In genomic region chr14:64387738-64388532, GRCh38 we compare ENCODE assay signal across 8 cellular contexts. TPM values are rescaled to one million over a fixed set of nuclear protein-coding genes. Genes with fewer than 3 reads are reported as not detected.
DNase-seq lines count a peak whose midpoint lies in the region; ATAC-seq, FAIRE-seq and TF ChIP-seq lines count a peak whose summit lies in the region.

Gene MTHFD1 (plus strand): TSS chr14:64388353. CDS start chr14:64388428, 75 bp downstream.

- intact Hi-C loops in natural killer cell (cut with micrococcal nuclease), result loop anchor here (5.0 kb wide), 3 partner anchors 59 to 114 kb away; partner anchors contain the start of genes AKAP5, ZBTB1 and ZBTB25

- no peaks in the 10 kb centered on the region for H3K9me3 Mint-ChIP-seq in natural killer cell

- TF ChIP-seq CTCF in Loucy (conservative IDR thresholded peaks at IDR 0.05; ENCODE audit: low read length) (no peak), natural killer cell (IDR thresholded peaks at IDR 0.05) (no peak)

- H3K27ac Mint-ChIP-seq in natural killer cell, result peak within 1 kb of the TSS; percentile 90 to 97

- H3K79me2 ChIP-seq in Loucy (ENCODE audit: insufficient read depth, low read length), result peaks cover 62% of the 10 kb centered on the region

- peak within 1 kb of the TSS; percentile 99 for H2AFZ ChIP-seq in Loucy (ENCODE audit: low read length)

- TF ChIP-seq POLR2A in H54 (IDR thresholded peaks at IDR 0.05; ENCODE audit: low read depth, low read length) (peak; percentile 54), Raji (IDR thresholded peaks at IDR 0.05; ENCODE audit: insufficient read depth, low read depth, low read length) (peak; percentile 83)

- H3K4me1 Mint-ChIP-seq in natural killer cell, result peaks cover 20 to 28% of the 10 kb centered on the region in 2 donors

- peak; percentile 91 for FAIRE-seq in H54 (lab: Jason Lieb, UNC)

- no peaks in the 10 kb centered on the region for H3K9me3 ChIP-seq in Loucy (ENCODE audit: insufficient read depth, low read depth, low read length)

- peak; percentile 86 to 90 (median 88) for ATAC-seq in natural killer cell

- no peaks in the 10 kb centered on the region for H3K27me3 ChIP-seq in Loucy (ENCODE audit: insufficient read depth, low read length, poor library complexity, severe bottlenecking)

- H3K4me3 ChIP-seq in Loucy (ENCODE audit: low read length, poor library complexity, severe bottlenecking), result peak within 1 kb of the TSS; percentile 96

- no peaks in the 10 kb centered on the region for H3K27me3 Mint-ChIP-seq in natural killer cell (ENCODE audit: low read depth in 2 of 2)

- H3F3A ChIP-seq in Loucy (ENCODE audit: low read depth), result no peaks in the 10 kb centered on the region

- H3K36me3 Mint-ChIP-seq in natural killer cell, result no peaks in the 10 kb centered on the region

- H3K4me2 ChIP-seq in Loucy (ENCODE audit: low read depth, low read length, poor library complexity, severe bottlenecking), result peak within 1 kb of the TSS; percentile 96

- H3K9me2 ChIP-seq in Loucy (replicated peaks; ENCODE audit: low read depth, low read length), result no peaks in the 10 kb centered on the region

- no peaks in the 10 kb centered on the region for H3K36me3 ChIP-seq in Loucy (ENCODE audit: insufficient read depth, low read length)

- DNase-seq in EL, result peak; percentile 100
- peak; percentile 97 for DNase-seq in H54 (ENCODE audit: insufficient read length, low spot score)
- peak; percentile 95 for DNase-seq in activated T-helper 9 cell treated with anti-CD3 and anti-CD28 coated beads, Interleukin-2, amount 50 U/mL, for 16 hours (ENCODE audit: low read depth)
- peak; percentile 100 for DNase-seq in fibroblast of peridontal ligament (ENCODE audit: extremely low read depth)
- peak; percentile 92 for DNase-seq in natural killer cell
- DNase-seq in stimulated activated naive CD4-positive, alpha-beta T cell treated with Interleukin-2 at 50 U/mL for 16 hours (lab: John Stamatoyannopoulos, UW), result peak; percentile 95

- H3K4me3 Mint-ChIP-seq in natural killer cell, result peak within 1 kb of the TSS; percentile 99

- peaks cover 44% of the 10 kb centered on the region for H3K4me1 ChIP-seq in Loucy (ENCODE audit: insufficient read depth, low read length, poor library complexity, severe bottlenecking)

- peaks cover 16% of the 10 kb centered on the region for H4K20me1 ChIP-seq in Loucy (ENCODE audit: insufficient read depth, low read length, poor library complexity, severe bottlenecking)

- peak within 1 kb of the TSS; percentile 98 for H3K9ac ChIP-seq in Loucy (ENCODE audit: low read depth, low read length, poor library complexity, severe bottlenecking)

RNA-seq across cellular contexts. Expression of gene MTHFD1, which starts in this region (rescaled TPM):
- total RNA-seq in natural killer cell, result 10 to 100 TPM; 27.6 to 34.6 (median 28.0) TPM

Comparison
In these comparisons a context has a peak if more than half of its experiments do, and no peak if none do; other contexts are left out.
1. Peak in every context shown above with its lines: DNase-seq, ATAC-seq and H3K4me3 ChIP-seq.